In the genomic region with DNA sequence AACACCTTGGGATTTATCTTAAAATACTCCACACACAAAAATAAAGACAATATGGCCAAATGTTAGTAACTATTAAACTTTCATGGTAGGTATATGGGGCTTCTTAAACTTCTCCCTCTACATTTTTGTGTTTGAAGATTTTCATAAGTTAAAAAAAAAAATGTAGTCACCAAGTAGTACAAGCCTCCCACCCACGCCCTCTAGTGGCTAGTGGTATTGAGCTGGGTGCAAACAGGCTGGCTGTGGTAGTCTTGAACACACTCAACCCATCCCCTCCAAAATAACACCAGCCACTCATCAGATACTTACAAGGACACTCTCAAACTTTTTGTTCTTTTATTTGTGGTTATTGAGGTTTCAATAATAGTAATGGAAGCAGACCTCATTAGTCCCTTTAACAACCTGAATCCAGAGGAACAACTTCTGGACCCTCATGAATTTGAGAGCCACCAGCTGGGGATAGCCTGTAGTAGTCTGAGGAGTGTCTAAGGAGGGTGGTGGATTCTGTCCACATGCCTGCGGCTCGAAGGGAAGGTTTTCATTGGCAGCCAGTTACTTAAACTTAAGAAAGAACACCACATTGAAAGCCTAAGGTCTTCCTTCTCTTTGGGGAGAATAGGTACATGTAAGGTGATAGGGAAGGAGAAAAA, we compare ENCODE assay signal across 9 cellular contexts. TPM values are rescaled to one million over a fixed set of nuclear protein-coding genes. Genes with fewer than 3 reads are reported as not detected.
DNase-seq lines count a peak whose midpoint lies in the region; ATAC-seq and TF ChIP-seq lines count a peak whose summit lies in the region.
"Had no signal": no experiment of that assay in that cellular context is flagged by ENCODE, and none has a peak within 500 bp of the region (broad histone marks: within the 10 kb centered on the region; RNA-seq: fewer than 3 reads in every experiment).

No MANE protein-coding gene starts in this region.

- H3K4me1 ChIP-seq in CD8-positive, alpha-beta memory T cell (ENCODE audit: insufficient read depth, low read length) = no peaks in the 10 kb centered on the region
- H3K4me1 ChIP-seq in left ventricle myocardium inferior = peaks cover 11% of the 10 kb centered on the region
- H3K4me1 ChIP-seq in sigmoid colon = peaks cover 0 to 12% (median 10%) of the 10 kb centered on the region in 4 donors

- CTCF ChIA-PET in CD8-positive, alpha-beta memory T cell (lab: Charles Lee) = interaction anchor here (0.8 to 5.2 kb wide), 8 partner anchors 8 to 165 kb away, joined by 3 to 37 read pairs (median 6); a partner anchor contains a TSS

- peak; percentile 76 for ATAC-seq in GM21390 (IDR thresholded peaks at IDR 0.05; ENCODE audit: unreplicated experiment)
- no peak for ATAC-seq in GM18873 (IDR thresholded peaks at IDR 0.05; ENCODE audit: low FRiP score, unreplicated experiment)

- TF ChIP-seq CTCF in left ventricle myocardium inferior (IDR thresholded peaks at IDR 0.05; ENCODE audit: borderline replicate concordance) (peak; percentile 87), sigmoid colon (IDR thresholded peaks at IDR 0.05) (peak; percentile 4 to 72 (median 53))

- H3K4me3 ChIP-seq in CD8-positive, alpha-beta memory T cell (ENCODE audit: low read length) = no peak overlapping the region
- H3K4me3 ChIP-seq in left ventricle myocardium inferior (no peak overlapping the region), sigmoid colon (no peak overlapping the region)

- 46 to 52% methylated on average over 3 of the region's 3 CpGs for WGBS in sigmoid colon, 2 donors

- TF ChIP-seq POLR2A in sigmoid colon (IDR thresholded peaks at IDR 0.05) = no peak

- H3K27me3 Mint-ChIP-seq in CD8-positive, alpha-beta memory T cell = peaks cover 14 to 26% of the 10 kb centered on the region in 2 donors

- no peak for TF ChIP-seq EP300 in sigmoid colon (IDR thresholded peaks at IDR 0.05)

- no peaks in the 10 kb centered on the region for H3K9me3 Mint-ChIP-seq in CD8-positive, alpha-beta memory T cell
- H3K9me3 Mint-ChIP-seq: T-helper 1 cell treated with Interleukin-12 subunit alpha and Interleukin-12 subunit beta and Interleukin-4 antibody, amounts not matched to agents 30 μg/mL and 1 μg/mL, for 36 hours had no signal

- no peaks in the 10 kb centered on the region for H3K9me3 ChIP-seq in CD8-positive, alpha-beta memory T cell (ENCODE audit: low read length)
- no peaks in the 10 kb centered on the region for H3K9me3 ChIP-seq in left ventricle myocardium inferior (replicated peaks)
- H3K9me3 ChIP-seq in sigmoid colon = no peaks in the 10 kb centered on the region

- DNase-seq in CD8-positive, alpha-beta memory T cell = peak; percentile 58 to 84 (median 62)
- DNase-seq in M059J (ENCODE audit: low read depth) (peak; percentile 68), SKM-1 treated with dmso at 0.1 percent for 144 hours (lab: John Stamatoyannopoulos, UW; ENCODE audit: unreplicated experiment) (peak; percentile 73), left ventricle myocardium inferior (peak; percentile 58), sigmoid colon (peak; percentile 78)
- peak; percentile 79 for DNase-seq in activated naive CD4-positive, alpha-beta T cell treated with anti-CD3 and anti-CD28 coated beads, Interleukin-2, amount 50 U/mL, for 16 hours

- intact Hi-C loops in left ventricle myocardium inferior (cut with micrococcal nuclease) = no loop called here
- intact Hi-C loops in sigmoid colon (cut with DNase I) = loop anchor here (10.0 kb wide), 1 partner anchor 152 kb away; a partner anchor contains a TSS

- no peaks in the 10 kb centered on the region for H3K36me3 Mint-ChIP-seq in CD8-positive, alpha-beta memory T cell

- no peak overlapping the region for H3K27ac ChIP-seq in CD8-positive, alpha-beta memory T cell (ENCODE audit: low read depth, low read length)
- H3K27ac ChIP-seq in left ventricle myocardium inferior (replicated peaks) = no peak overlapping the region
- no peak overlapping the region for H3K27ac ChIP-seq in sigmoid colon

- peaks cover 0 to 3% (median 2%) of the 10 kb centered on the region in 3 donors for H3K4me1 Mint-ChIP-seq in CD8-positive, alpha-beta memory T cell

- H3K27ac Mint-ChIP-seq in CD8-positive, alpha-beta memory T cell = no peak overlapping the region
- H3K27ac Mint-ChIP-seq: T-helper 1 cell treated with Interleukin-12 subunit alpha and Interleukin-12 subunit beta and Interleukin-4 antibody, amounts not matched to agents 30 μg/mL and 1 μg/mL, for 36 hours had no signal

- H3K27me3 ChIP-seq in CD8-positive, alpha-beta memory T cell (ENCODE audit: insufficient read depth, low read length, poor library complexity, severe bottlenecking) = no peaks in the 10 kb centered on the region
- H3K27me3 ChIP-seq in left ventricle myocardium inferior (ENCODE audit: low read depth) (peaks cover 38% of the 10 kb centered on the region), sigmoid colon (peaks cover 8 to 36% (median 18%) of the 10 kb centered on the region in 3 donors)

- H3K36me3 ChIP-seq in CD8-positive, alpha-beta memory T cell (ENCODE audit: insufficient read depth, low read length) = no peaks in the 10 kb centered on the region
- H3K36me3 ChIP-seq in left ventricle myocardium inferior (no peaks in the 10 kb centered on the region), sigmoid colon (no peaks in the 10 kb centered on the region)

- H3K4me3 Mint-ChIP-seq in CD8-positive, alpha-beta memory T cell = no peak overlapping the region
- H3K4me3 Mint-ChIP-seq: T-helper 1 cell treated with Interleukin-12 subunit alpha and Interleukin-12 subunit beta and Interleukin-4 antibody, amounts not matched to agents 30 μg/mL and 1 μg/mL, for 36 hours had no signal

- POLR2A ChIA-PET in CD8-positive, alpha-beta memory T cell (lab: Charles Lee) = interaction anchor here (1.0 kb wide), 1 partner anchor 149 kb away, joined by 5 read pairs; no protein-coding TSS in a partner anchor

RNA-seq across cellular contexts. Expression of a gene that starts 15.6 kb away (rescaled TPM):
- not detected for total RNA-seq in CD8-positive, alpha-beta memory T cell
- not detected for polyA plus RNA-seq in CD8-positive, alpha-beta memory T cell
- 0.17 TPM in 1 of 2 replicates, not detected in the other for total RNA-seq in M059J (2014; rRNA removed; shearing (Covaris generic))
- total RNA-seq in left ventricle myocardium inferior (not detected), sigmoid colon (under 1 TPM in 3 of 4 donors, not detected in 1; 0.16 to 0.36 (median 0.28) TPM)
- under 1 TPM in 1 of 3 donors, not detected in 2; 0.13 TPM for polyA plus RNA-seq in sigmoid colon
